ENCODE assay signal across 9 cellular contexts in the genomic region with DNA sequence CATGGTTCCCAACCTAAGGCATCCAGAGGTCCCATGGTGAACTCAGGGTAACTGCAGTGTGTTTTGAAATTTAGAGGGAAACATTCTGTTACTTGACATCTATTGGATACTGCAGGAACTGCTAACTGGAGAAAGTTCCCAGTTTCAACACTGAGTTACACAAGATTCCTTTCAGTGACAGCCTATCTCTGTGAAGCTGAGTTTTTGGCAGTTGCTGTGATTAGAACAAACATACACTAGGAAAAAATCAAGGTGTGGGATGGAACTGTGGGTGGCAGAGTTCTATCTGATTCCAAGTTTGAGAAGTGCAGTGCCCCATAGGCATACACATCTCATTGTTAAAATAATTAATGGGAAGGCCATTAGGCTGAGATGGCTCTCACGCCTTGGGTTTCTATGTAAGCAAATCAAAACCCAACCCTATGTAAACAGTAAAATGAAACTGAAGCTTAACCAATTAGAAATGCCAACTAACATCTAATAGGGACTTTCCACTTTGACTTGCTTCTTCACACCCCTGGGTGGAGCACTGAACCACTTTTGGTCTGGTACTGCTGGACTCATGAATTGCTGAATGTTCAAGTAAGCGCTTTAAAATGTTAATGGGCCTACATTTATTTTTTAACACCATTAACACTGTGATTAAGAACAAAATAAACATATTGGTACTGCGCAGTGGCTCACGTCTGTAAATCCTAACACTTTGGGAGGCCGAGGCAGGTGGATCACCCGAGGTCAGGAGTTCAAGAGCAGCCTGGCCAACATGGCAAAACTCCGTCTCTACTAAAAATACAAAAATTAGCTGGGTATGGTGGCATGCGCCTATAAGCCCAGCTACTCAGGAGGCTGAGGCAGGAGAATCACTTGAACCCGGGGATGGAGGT. TPM values are rescaled to one million over a fixed set of nuclear protein-coding genes. Genes with fewer than 3 reads are reported as not detected.
DNase-seq lines count a peak whose midpoint lies in the region; ATAC-seq lines count a peak whose summit lies in the region.
"Had no signal": no experiment of that assay in that cellular context is flagged by ENCODE, and none has a peak within 500 bp of the region (broad histone marks: within the 10 kb centered on the region; RNA-seq: fewer than 3 reads in every experiment).

No MANE protein-coding gene starts in this region.

- DNase-seq in activated CD8-positive, alpha-beta memory T cell treated with anti-CD3 and anti-CD28 coated beads, Interleukin-2, amount 10 ng/mL, durations not matched to agents 7 days and 5 days = peak; percentile 55
- no peak for DNase-seq in activated CD8-positive, alpha-beta memory T cell treated with anti-CD3 and anti-CD28 coated beads, Interleukin-2, amount 50 U/mL, for 4 hours
- DNase-seq in NCI-H2029 treated with DMSO at 0.1 percent for 48 hours (lab: John Stamatoyannopoulos, UW) = peak; percentile 56
- peak; percentile 72 for DNase-seq in epithelial cell of prostate (ENCODE audit: low read depth, low spot score)
- DNase-seq in renal cortical epithelial cell (ENCODE audit: low read depth) = peak; percentile 86
- no peak for DNase-seq in stimulated activated CD8-positive, alpha-beta memory T cell treated with anti-CD3 and anti-CD28 coated beads, Interleukin-4, amount 100 ng/mL, for 48 hours
- DNase-seq in RKO (ENCODE audit: low spot score) = no peak

- no peak overlapping the region for H3K27ac ChIP-seq in epithelial cell of prostate

- no peaks in the 10 kb centered on the region for H3K27me3 Mint-ChIP-seq in activated CD8-positive, alpha-beta memory T cell treated with anti-CD3 and anti-CD28 coated beads, Interleukin-2, amount 10 ng/mL, durations not matched to agents 7 days and 5 days
- H3K27me3 Mint-ChIP-seq: activated naive CD8-positive, alpha-beta T cell had no signal

- peak; percentile 93 for ATAC-seq in activated CD8-positive, alpha-beta memory T cell treated with anti-CD3 and anti-CD28 coated beads, Interleukin-2, amount 10 ng/mL, durations not matched to agents 7 days and 5 days
- ATAC-seq in HG02623 (IDR thresholded peaks at IDR 0.05; ENCODE audit: unreplicated experiment) = peak; percentile 94

- H3K27ac Mint-ChIP-seq in activated CD8-positive, alpha-beta memory T cell treated with anti-CD3 and anti-CD28 coated beads, Interleukin-2, amount 10 ng/mL, durations not matched to agents 7 days and 5 days = peak overlapping the region; percentile 51
- H3K27ac Mint-ChIP-seq: activated naive CD8-positive, alpha-beta T cell had no signal

- H3K9me3 Mint-ChIP-seq in activated CD8-positive, alpha-beta memory T cell treated with anti-CD3 and anti-CD28 coated beads, Interleukin-2, amount 10 ng/mL, durations not matched to agents 7 days and 5 days (ENCODE audit: low read depth) = no peaks in the 10 kb centered on the region

- CTCF ChIA-PET in activated CD8-positive, alpha-beta memory T cell treated with anti-CD3 and anti-CD28 coated beads, Interleukin-2, amount 10 ng/mL, durations not matched to agents 7 days and 5 days (lab: Charles Lee) = interaction anchor here (0.6 to 2.2 kb wide), 10 partner anchors 8 to 191 kb away, joined by 3 to 9 read pairs (median 4); a partner anchor contains a TSS

- H3K36me3 Mint-ChIP-seq in activated CD8-positive, alpha-beta memory T cell treated with anti-CD3 and anti-CD28 coated beads, Interleukin-2, amount 10 ng/mL, durations not matched to agents 7 days and 5 days = peaks cover 5% of the 10 kb centered on the region

- H3K4me1 Mint-ChIP-seq in activated CD8-positive, alpha-beta memory T cell treated with anti-CD3 and anti-CD28 coated beads, Interleukin-2, amount 10 ng/mL, durations not matched to agents 7 days and 5 days = peaks cover 16% of the 10 kb centered on the region

- H3K4me3 Mint-ChIP-seq in activated CD8-positive, alpha-beta memory T cell treated with anti-CD3 and anti-CD28 coated beads, Interleukin-2, amount 10 ng/mL, durations not matched to agents 7 days and 5 days = no peak overlapping the region
- H3K4me3 Mint-ChIP-seq: activated naive CD8-positive, alpha-beta T cell had no signal

RNA-seq across cellular contexts. Expression of a gene that starts 55.2 kb away (rescaled TPM):
- total RNA-seq in activated CD8-positive, alpha-beta memory T cell treated with anti-CD3 and anti-CD28 coated beads, Interleukin-2, amount 10 ng/mL, durations not matched to agents 7 days and 5 days = 10 to 100 TPM; 25.1 to 26.0 TPM
- 18.2 and 18.4 TPM in 2 replicates for total RNA-seq in renal cortical epithelial cell

Comparison
In these comparisons a context has a peak if more than half of its experiments do, and no peak if none do; other contexts are left out.
1. DNase-seq: peak in activated CD8-positive, alpha-beta memory T cell treated with anti-CD3 and anti-CD28 coated beads, Interleukin-2, amount 10 ng/mL, durations not matched to agents 7 days and 5 days (single experiment), NCI-H2029 treated with DMSO at 0.1 percent for 48 hours (single experiment), epithelial cell of prostate (single experiment) and renal cortical epithelial cell (single experiment); none in activated CD8-positive, alpha-beta memory T cell treated with anti-CD3 and anti-CD28 coated beads, Interleukin-2, amount 50 U/mL, for 4 hours (single experiment), stimulated activated CD8-positive, alpha-beta memory T cell treated with anti-CD3 and anti-CD28 coated beads, Interleukin-4, amount 100 ng/mL, for 48 hours (single experiment) and RKO (single experiment).